8 cellular contexts compared by ENCODE assay signal in genomic region chr19:5967571-5967970, GRCh38. TPM values are rescaled to one million over a fixed set of nuclear protein-coding genes. Genes with fewer than 3 reads are reported as not detected.
A peak's percentile ranks its signal among the peaks of the same experiment; 100 is the strongest.
DNase-seq lines count a peak whose midpoint lies in the region; ATAC-seq and TF ChIP-seq lines count a peak whose summit lies in the region.

No MANE protein-coding gene starts in this region.

- H3K27me3 ChIP-seq in mammary epithelial cell (ENCODE audit: insufficient read depth, low read length): no peaks in the 10 kb centered on the region
- no peaks in the 10 kb centered on the region for H3K27me3 ChIP-seq in muscle layer of colon (ENCODE audit: control insufficient read depth in 1 of 2, insufficient read depth in 2 of 2, low read length in 2 of 2)
- H3K27me3 ChIP-seq in transverse colon: no peaks in the 10 kb centered on the region

- H3K4me3 Mint-ChIP-seq in MCF 10A (ENCODE audit: unreplicated experiment): peak overlapping the region; percentile 59

- BruUV-seq in MCF 10A (replicated peaks; lab: Mats Ljungman, UMichigan) (no TSS peak), mammary epithelial cell (replicated peaks; lab: Mats Ljungman, UMichigan) (no TSS peak)

- WGBS in mammary epithelial cell (ENCODE audit: low coverage, missing lambda C conversion rate): 11% methylated on average over 4 of the region's 7 CpGs
- 52 to 79% methylated on average over 2 to 7 of the region's 7 CpGs for WGBS in transverse colon (ENCODE audit: low coverage in 1 of 2), 2 donors

- H3K79me2 ChIP-seq in mammary epithelial cell (ENCODE audit: insufficient read depth, low read length): peaks cover 99% of the 10 kb centered on the region

- no peaks in the 10 kb centered on the region for H3K9me3 ChIP-seq in mammary epithelial cell (replicated peaks; ENCODE audit: insufficient read depth, low read length)
- no peaks in the 10 kb centered on the region for H3K9me3 ChIP-seq in muscle layer of colon (ENCODE audit: low read length)
- no peaks in the 10 kb centered on the region for H3K9me3 ChIP-seq in transverse colon

- intact Hi-C loops in MCF 10A (cut with micrococcal nuclease) (no loop called here), mammary epithelial cell (cut with micrococcal nuclease) (loop anchor here (5.0 kb wide), 2 partner anchors 65 to 160 kb away; partner anchors contain the start of genes NDUFA11, NRTN and VMAC), transverse colon (cut with DNase I; ENCODE audit: low total_unique reads) (no loop called here), posterior vena cava (cut with DNase I) (no loop called here), left colon (cut with DNase I, micrococcal nuclease) (no loop called here)

- ATAC-seq in left colon (no peak), HG03097 (IDR thresholded peaks at IDR 0.05; ENCODE audit: low FRiP score, unreplicated experiment) (no peak)

- H3K4me3 ChIP-seq in mammary epithelial cell (replicated peaks in 1 of 3; ENCODE audit: insufficient read depth in 1 of 3, low read depth in 2 of 3, low read length in 3 of 3) (no peak overlapping the region), muscle layer of colon (ENCODE audit: low read depth in 1 of 2, low read length in 2 of 2) (peak overlapping the region in 1 of 2 donors; percentile 33), transverse colon (no peak overlapping the region)

- DNase-seq in MCF 10A (ENCODE audit: unreplicated experiment) (no peak), mammary epithelial cell (no peak), transverse colon (no peak), posterior vena cava (ENCODE audit: low spot score) (no peak), left colon (no peak)

- H3K27me3 Mint-ChIP-seq in MCF 10A (ENCODE audit: insufficient read depth, unreplicated experiment): no peaks in the 10 kb centered on the region

- in situ Hi-C loops in mammary epithelial cell (cut with MboI; ENCODE audit: low sequenced_read_pairs in 2 of 2) (no loop called here), transverse colon (cut with MboI; ENCODE audit: low pct_ligation_motif_present in 1 of 4, low pct_unique_long_range_greater_than_20kb in 1 of 4, low sequenced_read_pairs in 3 of 4) (no loop called here)

- H3K9ac ChIP-seq in mammary epithelial cell (ENCODE audit: insufficient read depth, low read length) (no peak overlapping the region), muscle layer of colon (ENCODE audit: low read length) (no peak overlapping the region)

- dilution Hi-C loops in mammary epithelial cell (cut with HindIII; ENCODE audit: low sequenced_read_pairs): loop anchor here (5.0 to 10.0 kb wide), 4 partner anchors 35 to 447 kb away; partner anchors contain the start of gene NRTN

- TF ChIP-seq POLR2A in transverse colon (IDR thresholded peaks at IDR 0.05): no peak

- TF ChIP-seq EP300 in transverse colon (IDR thresholded peaks at IDR 0.05; ENCODE audit: low read depth): no peak

- TF ChIP-seq CTCF in MCF 10A (IDR thresholded peaks at IDR 0.05; ENCODE audit: unreplicated experiment) (no peak), mammary epithelial cell (conservative IDR thresholded peaks at IDR 0.05 in 1 of 2, IDR thresholded peaks at IDR 0.05 in 1 of 2; ENCODE audit: extremely low read depth in 1 of 2, insufficient read depth in 1 of 2, low read depth in 1 of 2, low read length in 2 of 2) (no peak), transverse colon (IDR thresholded peaks at IDR 0.05) (no peak)

- CTCF ChIA-PET in MCF 10A (lab: Yijun Ruan, JAX) (interaction anchor here (0.6 to 3.7 kb wide), 27 partner anchors 9 to 437 kb away, joined by 3 to 48 read pairs (median 4); partner anchors contain the start of gene RANBP3), mammary epithelial cell (lab: Charles Lee; ENCODE audit: low non-redundant PET) (interaction anchor here (0.5 to 0.8 kb wide), 6 partner anchors 20 to 164 kb away, joined by 3 to 7 read pairs (median 4); partner anchors contain the start of gene CAPS)

- H3K27ac Mint-ChIP-seq in MCF 10A (ENCODE audit: low read depth, unreplicated experiment): peak overlapping the region; percentile 84

- peaks cover 34% of the 10 kb centered on the region for H3K36me3 Mint-ChIP-seq in MCF 10A (ENCODE audit: insufficient read depth, unreplicated experiment)

- POLR2A ChIA-PET in MCF 10A (lab: Yijun Ruan, JAX): interaction anchor here (0.9 to 1.7 kb wide), 4 partner anchors 9 to 17 kb away, joined by 3 to 17 read pairs (median 4); partner anchors contain the start of gene RANBP3

- no peak overlapping the region for H3K4me2 ChIP-seq in mammary epithelial cell (ENCODE audit: insufficient read depth, low read depth, low read length)

- H4K20me1 ChIP-seq in mammary epithelial cell (ENCODE audit: insufficient read depth, low read length): peaks cover 2% of the 10 kb centered on the region

- H2AFZ ChIP-seq in mammary epithelial cell (ENCODE audit: low read depth, low read length): no peak overlapping the region

- peaks cover 24% of the 10 kb centered on the region for H3K4me1 ChIP-seq in mammary epithelial cell (ENCODE audit: insufficient read depth, low read length)
- peaks cover 77% of the 10 kb centered on the region for H3K4me1 ChIP-seq in muscle layer of colon (ENCODE audit: insufficient read depth, low read length)
- peaks cover 43 to 59% (median 53%) of the 10 kb centered on the region in 4 donors for H3K4me1 ChIP-seq in transverse colon

- no peak overlapping the region for H3K27ac ChIP-seq in mammary epithelial cell (ENCODE audit: insufficient read depth, low read depth, low read length)
- peak overlapping the region; percentile 98 for H3K27ac ChIP-seq in angular gyrus (ENCODE audit: low read depth, low read length)
- H3K27ac ChIP-seq in muscle layer of colon (ENCODE audit: low read depth, low read length): peak overlapping the region; percentile 74
- H3K27ac ChIP-seq in transverse colon: peak overlapping the region; percentile 60 to 86 (median 72)

- H3K9me3 Mint-ChIP-seq in MCF 10A (ENCODE audit: unreplicated experiment): no peaks in the 10 kb centered on the region

- H3K4me1 Mint-ChIP-seq in MCF 10A (ENCODE audit: insufficient read depth, unreplicated experiment): peaks cover 35% of the 10 kb centered on the region

- peaks cover 3% of the 10 kb centered on the region for H3K36me3 ChIP-seq in mammary epithelial cell (ENCODE audit: insufficient read depth, low read length)
- H3K36me3 ChIP-seq in muscle layer of colon (ENCODE audit: insufficient read depth, low read length): peaks cover 5% of the 10 kb centered on the region
- no peaks in the 10 kb centered on the region for H3K36me3 ChIP-seq in transverse colon

RNA-seq across cellular contexts. Expression of gene RANBP3, which starts 10.4 kb away (rescaled TPM):
- total RNA-seq in MCF 10A (2022): 57.9 and 59.5 TPM in 2 replicates
- 10 to 100 TPM; 41.0 to 73.9 TPM for total RNA-seq in mammary epithelial cell
- polyA plus RNA-seq in mammary epithelial cell: 62.7 TPM
- 116 TPM for polyA minus RNA-seq in mammary epithelial cell
- total RNA-seq in transverse colon: 100 to 1,000 TPM in 1 of 4 donors, 10 to 100 TPM in 3; 58.9 to 175 (median 65.0) TPM
- total RNA-seq in posterior vena cava: 10 to 100 TPM; 48.3 to 55.4 TPM
- 10 to 100 TPM; 44.2 to 50.3 TPM for total RNA-seq in left colon

RNA-seq across cellular contexts. Expression of gene CAPS, which starts 53.5 kb away (rescaled TPM):
- total RNA-seq in MCF 10A (2022) (7.3 and 8.5 TPM in 2 replicates), mammary epithelial cell (10 to 100 TPM in 1 of 2 donors, 1 to 10 TPM in 1; 9.0 to 15.0 TPM), transverse colon (10 to 100 TPM; 24.6 to 57.3 (median 38.0) TPM), posterior vena cava (1 to 10 TPM; 3.8 to 8.5 TPM), left colon (10 to 100 TPM; 14.3 to 18.6 TPM)
- 8.8 TPM for polyA plus RNA-seq in mammary epithelial cell
- polyA minus RNA-seq in mammary epithelial cell: 1.7 TPM
